ENCODE assay signal across 18 cellular contexts in genomic region chr5:1749346-1750124, GRCh38.
"Had no signal": no experiment of that assay in that cellular context is flagged by ENCODE, and none has a peak within 500 bp of the region (broad histone marks: within the 10 kb centered on the region; RNA-seq: fewer than 3 reads in every experiment).

No MANE protein-coding gene starts in this region.

- H3K4me3 Mint-ChIP-seq: activated T-helper 1 cell treated with anti-CD3 and anti-CD28 coated beads, Interleukin-12 subunit alpha, Interleukin-12 subunit beta, Interleukin-2, Interleukin-4 antibody, amounts not matched to agents 30 ng/mL and 10 ng/mL and 1 ng/mL, durations not matched to agents 14 hours and 24 hours and 36 hours; memory B cell; natural killer cell; T-helper 2 cell treated with Interferon-gamma antibody and Interleukin-4, amounts not matched to agents 5 μg/mL and 100 μg/mL, for 36 hours had no signal

- H3K4me1 Mint-ChIP-seq: memory B cell, natural killer cell had no signal

- H3K27ac ChIP-seq: colonic mucosa, esophagus squamous epithelium, psoas muscle, upper lobe of left lung had no signal

- ATAC-seq: activated CD4-positive, CD25-positive, alpha-beta regulatory T cell treated with anti-CD3 and anti-CD28 coated beads, Interleukin-2, amount 50 U/mL, for 24 hours; left colon; natural killer cell; psoas muscle had no signal

- H3K36me3 Mint-ChIP-seq: memory B cell, natural killer cell had no signal

- FAIRE-seq: endothelial cell of umbilical vein had no signal

- H3K4me3 ChIP-seq: colonic mucosa, esophagus squamous epithelium, psoas muscle, upper lobe of left lung had no signal

- H3K9me3 ChIP-seq: colonic mucosa, esophagus squamous epithelium, psoas muscle, upper lobe of left lung had no signal

- H3K36me3 ChIP-seq: colonic mucosa, esophagus squamous epithelium, upper lobe of left lung had no signal

- DNase-seq: activated CD4-positive, alpha-beta T cell treated with anti-CD3 and anti-CD28 coated beads, Interleukin-2, amount 50 U/mL, for 1 hour; activated naive CD4-positive, alpha-beta T cell treated with anti-CD3 and anti-CD28 coated beads, Interleukin-2, amount 50 U/mL, for 16 hours; caudate nucleus; colonic mucosa; effector CD4-positive, alpha-beta T cell; esophagus squamous epithelium; natural killer cell; stimulated activated CD4-positive, alpha-beta T cell treated with anti-CD3 and anti-CD28 coated beads, Interleukin-4, amount 100 ng/mL, for 1 hour; stimulated activated naive CD4-positive, alpha-beta T cell; substantia nigra had no signal

- H3K4me1 ChIP-seq: colonic mucosa, esophagus squamous epithelium, psoas muscle, upper lobe of left lung had no signal

- H3K27me3 ChIP-seq: colonic mucosa, upper lobe of left lung had no signal

- H3K27ac Mint-ChIP-seq: activated T-helper 1 cell treated with anti-CD3 and anti-CD28 coated beads, Interleukin-12 subunit alpha, Interleukin-12 subunit beta, Interleukin-2, Interleukin-4 antibody, amounts not matched to agents 30 ng/mL and 10 ng/mL and 1 ng/mL, durations not matched to agents 14 hours and 24 hours and 36 hours; memory B cell; natural killer cell; T-helper 2 cell treated with Interferon-gamma antibody and Interleukin-4, amounts not matched to agents 5 μg/mL and 100 μg/mL, for 36 hours had no signal

- H3K9me3 Mint-ChIP-seq: activated T-helper 1 cell treated with anti-CD3 and anti-CD28 coated beads, Interleukin-12 subunit alpha, Interleukin-12 subunit beta, Interleukin-2, Interleukin-4 antibody, amounts not matched to agents 30 ng/mL and 10 ng/mL and 1 ng/mL, durations not matched to agents 14 hours and 24 hours and 36 hours; memory B cell; natural killer cell; T-helper 2 cell treated with Interferon-gamma antibody and Interleukin-4, amounts not matched to agents 5 μg/mL and 100 μg/mL, for 36 hours had no signal
